ENCODE assay signal across 1 cellular context in the genomic region with DNA sequence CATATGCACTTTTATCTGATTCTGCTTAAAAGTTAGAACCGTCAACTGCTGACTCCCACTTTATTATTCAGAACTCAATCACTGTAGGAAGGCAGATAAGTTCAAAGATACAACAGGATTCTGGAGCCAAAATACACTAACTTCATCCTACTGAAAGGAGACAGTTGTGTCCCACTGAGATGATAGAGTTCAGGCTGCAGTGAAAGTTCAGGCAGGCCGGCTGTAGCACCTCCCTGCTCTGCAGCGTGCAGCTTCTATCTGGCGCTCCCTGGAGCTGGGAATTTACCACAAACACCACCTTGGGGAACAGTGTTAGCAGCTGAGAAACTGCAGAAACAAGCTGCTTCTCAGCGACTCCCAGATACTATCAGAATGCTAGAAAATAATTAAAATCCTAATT.
TF ChIP-seq lines count a peak whose summit lies in the region.

No MANE protein-coding gene starts in this region.

TF ChIP-seq in HepG2, 621 proteins besides CTCF, POLR2A, EP300 and RAD21:
- TF ChIP-seq JUND (CRISPR knock-in tag; IDR thresholded peaks at IDR 0.05), result no peak
- TF ChIP-seq ZNF768 (CRISPR knock-in tag; IDR thresholded peaks at IDR 0.05), result no peak
- no peak for TF ChIP-seq ZNF614 (CRISPR knock-in tag; IDR thresholded peaks at IDR 0.05; ENCODE audit: borderline replicate concordance)
- TF ChIP-seq, protein P1, sequence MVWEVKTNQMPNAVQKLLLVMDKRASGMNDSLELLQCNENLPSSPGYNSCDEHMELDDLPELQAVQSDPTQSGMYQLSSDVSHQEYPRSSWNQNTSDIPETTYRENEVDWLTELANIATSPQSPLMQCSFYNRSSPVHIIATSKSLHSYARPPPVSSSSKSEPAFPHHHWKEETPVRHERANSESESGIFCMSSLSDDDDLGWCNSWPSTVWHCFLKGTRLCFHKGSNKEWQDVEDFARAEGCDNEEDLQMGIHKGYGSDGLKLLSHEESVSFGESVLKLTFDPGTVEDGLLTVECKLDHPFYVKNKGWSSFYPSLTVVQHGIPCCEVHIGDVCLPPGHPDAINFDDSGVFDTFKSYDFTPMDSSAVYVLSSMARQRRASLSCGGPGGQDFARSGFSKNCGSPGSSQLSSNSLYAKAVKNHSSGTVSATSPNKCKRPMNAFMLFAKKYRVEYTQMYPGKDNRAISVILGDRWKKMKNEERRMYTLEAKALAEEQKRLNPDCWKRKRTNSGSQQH (CRISPR knock-in tag; IDR thresholded peaks at IDR 0.05; ENCODE audit: low read depth), result no peak
- no peak for TF ChIP-seq ATM (IDR thresholded peaks at IDR 0.05; ENCODE audit: borderline replicate concordance)
- no peak for TF ChIP-seq HNRNPLL (IDR thresholded peaks at IDR 0.05; ENCODE audit: low read depth, low read length, poor library complexity, severe bottlenecking)
- no peak for TF ChIP-seq KLF16 (CRISPR knock-in tag; IDR thresholded peaks at IDR 0.05)
- TF ChIP-seq ZNF577 (CRISPR knock-in tag; IDR thresholded peaks at IDR 0.05; ENCODE audit: borderline replicate concordance, low read depth), result no peak
- no peak for TF ChIP-seq ZNF383 (CRISPR knock-in tag; IDR thresholded peaks at IDR 0.05; ENCODE audit: borderline replicate concordance)
- no peak for TF ChIP-seq SSRP1 (CRISPR knock-in tag; IDR thresholded peaks at IDR 0.05)
- no peak for TF ChIP-seq FOXO1 (CRISPR knock-in tag; IDR thresholded peaks at IDR 0.05)
